Comparison of ENCODE assay signal across 8 cellular contexts in genomic region chr2:216034065-216034464, GRCh38. TPM values are rescaled to one million over a fixed set of nuclear protein-coding genes. Genes with fewer than 3 reads are reported as not detected.
DNase-seq lines count a peak whose midpoint lies in the region; ATAC-seq and TF ChIP-seq lines count a peak whose summit lies in the region.

No MANE protein-coding gene starts in this region.

- H3K36me3 ChIP-seq in BE2C (peaks cover 4% of the 10 kb centered on the region; the same call in 1 of the 2 replicates), SJCRH30 (no peaks in the 10 kb centered on the region)

- H3K9me3 ChIP-seq in BE2C (no peaks in the 10 kb centered on the region), SJCRH30 (replicated peaks) (no peaks in the 10 kb centered on the region)

- peaks cover 8% of the 10 kb centered on the region for H3K36me3 Mint-ChIP-seq in activated naive CD4-positive, alpha-beta T cell treated with anti-CD3 and anti-CD28 coated beads for 36 hours (ENCODE audit: low read depth)

- H3K4me3 ChIP-seq in BE2C (ENCODE audit: low read depth, low read length) (no peak overlapping the region), SJCRH30 (no peak overlapping the region)

- DNase-seq in BE2C = peak; percentile 73
- peak; percentile 62 for DNase-seq in HuH-7.5 (ENCODE audit: low spot score)
- peak; percentile 56 to 84 for DNase-seq in SJCRH30
- peak; percentile 94 for DNase-seq in activated naive CD4-positive, alpha-beta T cell treated with anti-CD3 and anti-CD28 coated beads for 36 hours
- peak in 41 of 42 donors; percentile 50 to 92 (median 80) for DNase-seq in head of caudate nucleus
- DNase-seq in putamen (ENCODE audit: low spot score) = peak; percentile 56
- DNase-seq in NCI-H1048 (lab: John Stamatoyannopoulos, UW) = no peak

- no peaks in the 10 kb centered on the region for H3K27me3 Mint-ChIP-seq in activated naive CD4-positive, alpha-beta T cell treated with anti-CD3 and anti-CD28 coated beads for 36 hours (ENCODE audit: low read depth)

- H3K27ac ChIP-seq in SJCRH30 = no peak overlapping the region

- ATAC-seq in GM19351 (IDR thresholded peaks at IDR 0.05; ENCODE audit: unreplicated experiment) = peak; percentile 39

- CTCF ChIA-PET in activated naive CD4-positive, alpha-beta T cell treated with anti-CD3 and anti-CD28 coated beads for 36 hours (lab: Charles Lee) = interaction anchor here (0.8 to 5.1 kb wide), 23 partner anchors 8 to 371 kb away, joined by 3 to 40 read pairs (median 6); partner anchors contain the start of genes PECR, TMEM169 and XRCC5

- H3K4me1 ChIP-seq in BE2C (peaks cover 2% of the 10 kb centered on the region; the same call in 1 of the 2 replicates), SJCRH30 (no peaks in the 10 kb centered on the region)

- TF ChIP-seq CTCF in BE2C (IDR thresholded peaks at IDR 0.05; ENCODE audit: low read depth, low read length) = peak; percentile 96

- intact Hi-C loops in activated naive CD4-positive, alpha-beta T cell treated with anti-CD3 and anti-CD28 coated beads for 36 hours (cut with micrococcal nuclease) = loop anchor here (1.0 to 5.0 kb wide), 7 partner anchors 23 to 632 kb away; partner anchors contain the start of genes RPL37A and SMARCAL1
- intact Hi-C loops in head of caudate nucleus (cut with DNase I) = no loop called here

- no peak overlapping the region for H3K27ac Mint-ChIP-seq in activated naive CD4-positive, alpha-beta T cell treated with anti-CD3 and anti-CD28 coated beads for 36 hours

- H3K4me1 Mint-ChIP-seq in activated naive CD4-positive, alpha-beta T cell treated with anti-CD3 and anti-CD28 coated beads for 36 hours (ENCODE audit: low read depth) = peaks cover 26% of the 10 kb centered on the region

- H3K9me3 Mint-ChIP-seq in activated naive CD4-positive, alpha-beta T cell treated with anti-CD3 and anti-CD28 coated beads for 36 hours = no peaks in the 10 kb centered on the region

- H3K27me3 ChIP-seq in BE2C (no peaks in the 10 kb centered on the region), SJCRH30 (no peaks in the 10 kb centered on the region)

- H3K4me3 Mint-ChIP-seq in activated naive CD4-positive, alpha-beta T cell treated with anti-CD3 and anti-CD28 coated beads for 36 hours = no peak overlapping the region

RNA-seq across cellular contexts. Expression of gene MREG, which starts 20.7 kb away (rescaled TPM):
- polyA plus RNA-seq in BE2C (2012; ENCODE audit: insufficient read depth, insufficient read length, low read depth) = 9.5 TPM
- total RNA-seq in SJCRH30 (2014; rRNA removed; shearing (Covaris generic)) = 10.3 and 11.1 TPM in 2 replicates
- 1 to 10 TPM; 3.1 to 3.9 TPM for total RNA-seq in activated naive CD4-positive, alpha-beta T cell treated with anti-CD3 and anti-CD28 coated beads for 36 hours

RNA-seq across cellular contexts. Expression of gene PECR, which starts 47.5 kb away (rescaled TPM):
- polyA plus RNA-seq in BE2C (2012; ENCODE audit: insufficient read depth, insufficient read length, low read depth) = 15.7 TPM
- 20.5 and 21.0 TPM in 2 replicates for total RNA-seq in SJCRH30 (2014; rRNA removed; shearing (Covaris generic))
- total RNA-seq in activated naive CD4-positive, alpha-beta T cell treated with anti-CD3 and anti-CD28 coated beads for 36 hours = 10 to 100 TPM; 18.8 to 20.9 TPM

RNA-seq across cellular contexts. Expression of gene TMEM169, which starts 47.7 kb away (rescaled TPM):
- 21.9 TPM for polyA plus RNA-seq in BE2C (2012; ENCODE audit: insufficient read depth, insufficient read length, low read depth)
- total RNA-seq in SJCRH30 (2014; rRNA removed; shearing (Covaris generic)) = 6.6 and 8.2 TPM in 2 replicates
- total RNA-seq in activated naive CD4-positive, alpha-beta T cell treated with anti-CD3 and anti-CD28 coated beads for 36 hours = under 1 TPM; 0.57 to 0.81 TPM
